ENCODE assay signal across 8 cellular contexts in the genomic region with DNA sequence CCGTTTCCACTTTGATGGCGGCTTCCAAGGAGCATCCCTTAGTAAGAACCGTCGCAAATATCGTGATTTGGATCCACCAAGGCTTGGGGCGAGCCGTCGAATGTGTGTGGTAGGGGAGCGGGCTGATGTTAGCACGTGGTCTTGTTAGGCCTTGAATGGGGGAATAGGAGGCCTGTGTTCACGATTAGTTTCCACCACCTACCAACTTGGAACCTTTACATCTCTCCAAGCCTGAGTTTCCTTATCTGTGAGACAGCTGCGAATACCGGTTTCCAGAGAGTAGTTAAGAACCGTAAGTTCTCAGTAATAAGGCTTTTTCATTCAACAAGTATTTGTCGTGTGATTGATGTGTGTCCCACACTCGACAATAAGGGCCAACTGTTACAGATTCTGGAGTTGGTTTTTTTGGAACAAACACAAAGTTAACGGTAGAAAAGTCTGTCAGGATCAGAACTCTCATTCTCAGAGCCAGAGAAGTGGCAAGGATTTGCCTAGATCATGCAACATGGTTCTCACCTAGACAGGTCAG. TPM values are rescaled to one million over a fixed set of nuclear protein-coding genes. Genes with fewer than 3 reads are reported as not detected.
A peak's percentile ranks its signal among the peaks of the same experiment; 100 is the strongest.
DNase-seq lines count a peak whose midpoint lies in the region; ATAC-seq and TF ChIP-seq lines count a peak whose summit lies in the region.

No MANE protein-coding gene starts in this region.

- CTCF ChIA-PET in HEK293 (lab: Yijun Ruan, JAX): no interaction called here

- peak; percentile 16 for ATAC-seq in left colon
- no peak for ATAC-seq in thoracic aorta (ENCODE audit: insufficient number of reproducible peaks, low FRiP score, low read depth)
- ATAC-seq in GM19467 (IDR thresholded peaks at IDR 0.05; ENCODE audit: unreplicated experiment): no peak

- intact Hi-C loops in left colon (cut with DNase I, micrococcal nuclease): no loop called here

- DNase-seq in AG08396 (ENCODE audit: low spot score) (peak; percentile 20), adipocyte (ENCODE audit: low read depth) (no peak), left colon (no peak), thoracic aorta (ENCODE audit: low spot score) (no peak), putamen (ENCODE audit: low spot score) (no peak), NCI-H1105 (lab: John Stamatoyannopoulos, UW) (no peak)

- TF ChIP-seq CTCF in HEK293 (tag by site-specific recombination; IDR thresholded peaks at IDR 0.05) (no peak), thoracic aorta (IDR thresholded peaks at IDR 0.05) (no peak)

- H3K27me3 ChIP-seq in adipocyte (replicated peaks; ENCODE audit: control insufficient read depth, insufficient read depth, low read length) (no peaks in the 10 kb centered on the region), thoracic aorta (replicated peaks; ENCODE audit: insufficient read depth) (no peaks in the 10 kb centered on the region)

- H3K36me3 ChIP-seq in HEK293 (ENCODE audit: control insufficient read depth in 2 of 2, insufficient read depth in 1 of 2, low read length in 2 of 2): peaks cover 37 to 45% of the 10 kb centered on the region in 2 experiments; a peak in 2 of 3 replicates
- peaks cover 31% of the 10 kb centered on the region for H3K36me3 ChIP-seq in adipocyte (ENCODE audit: control insufficient read depth, insufficient read depth, low read length, severe bottlenecking)
- peaks cover 21% of the 10 kb centered on the region for H3K36me3 ChIP-seq in thoracic aorta

- H3K9ac ChIP-seq in adipocyte (ENCODE audit: low read length): peak overlapping the region; percentile 96

- H3K27ac ChIP-seq in HEK293 (ENCODE audit: extremely low read depth, low read depth, low read length) (peak overlapping the region; percentile 67), thoracic aorta (peak overlapping the region; percentile 49 to 81)

- H3K4me3 ChIP-seq in HEK293 (ENCODE audit: low read depth, low read length) (peak overlapping the region; percentile 97), adipocyte (ENCODE audit: low read length) (peak overlapping the region; percentile 93), thoracic aorta (peak overlapping the region; percentile 73)

- POLR2A ChIA-PET in HEK293 (lab: Yijun Ruan, JAX): interaction anchor here (0.7 to 1.4 kb wide), 4 partner anchors 9 to 623 kb away, joined by 3 to 8 read pairs (median 5); a partner anchor contains a TSS

- peaks cover 7% of the 10 kb centered on the region for H3K4me1 ChIP-seq in HEK293 (ENCODE audit: control insufficient read depth, insufficient read depth, low read length)
- peaks cover 18% of the 10 kb centered on the region for H3K4me1 ChIP-seq in adipocyte (ENCODE audit: control insufficient read depth, insufficient read depth, low read length)
- peaks cover 6 to 17% of the 10 kb centered on the region in 2 donors for H3K4me1 ChIP-seq in thoracic aorta (ENCODE audit: control insufficient read depth in 1 of 2, low read depth in 2 of 2)

- H3K9me3 ChIP-seq in HEK293 (ENCODE audit: control insufficient read depth, insufficient read depth, low read depth, low read length) (no peaks in the 10 kb centered on the region), adipocyte (ENCODE audit: control insufficient read depth, low read length) (no peaks in the 10 kb centered on the region), thoracic aorta (no peaks in the 10 kb centered on the region)

TF ChIP-seq in HEK293, 187 proteins besides CTCF, POLR2A, EP300 and RAD21:
- TF ChIP-seq SCRT2 (tag by site-specific recombination; IDR thresholded peaks at IDR 0.05): peak; percentile 93
- 0 out of 2 replicates have a peak, but pooled peaks have one; percentile 16 for TF ChIP-seq SCRT1 (tag by site-specific recombination; IDR thresholded peaks at IDR 0.05; ENCODE audit: borderline replicate concordance)
- TF ChIP-seq GFI1B (tag by site-specific recombination; IDR thresholded peaks at IDR 0.05): no peak
- TF ChIP-seq ZBTB20 (tag by site-specific recombination; IDR thresholded peaks at IDR 0.05): peak; percentile 9; the same call in 1 of the 2 replicates
- TF ChIP-seq, protein P1, sequence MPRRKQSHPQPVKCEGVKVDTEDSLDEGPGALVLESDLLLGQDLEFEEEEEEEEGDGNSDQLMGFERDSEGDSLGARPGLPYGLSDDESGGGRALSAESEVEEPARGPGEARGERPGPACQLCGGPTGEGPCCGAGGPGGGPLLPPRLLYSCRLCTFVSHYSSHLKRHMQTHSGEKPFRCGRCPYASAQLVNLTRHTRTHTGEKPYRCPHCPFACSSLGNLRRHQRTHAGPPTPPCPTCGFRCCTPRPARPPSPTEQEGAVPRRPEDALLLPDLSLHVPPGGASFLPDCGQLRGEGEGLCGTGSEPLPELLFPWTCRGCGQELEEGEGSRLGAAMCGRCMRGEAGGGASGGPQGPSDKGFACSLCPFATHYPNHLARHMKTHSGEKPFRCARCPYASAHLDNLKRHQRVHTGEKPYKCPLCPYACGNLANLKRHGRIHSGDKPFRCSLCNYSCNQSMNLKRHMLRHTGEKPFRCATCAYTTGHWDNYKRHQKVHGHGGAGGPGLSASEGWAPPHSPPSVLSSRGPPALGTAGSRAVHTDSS (tag by site-specific recombination; IDR thresholded peaks at IDR 0.05): no peak

RNA-seq across cellular contexts. Expression of a gene that starts 0.7 kb away (rescaled TPM):
- 10 to 100 TPM; 39.4 to 40.3 TPM for total RNA-seq in left colon
- 10 to 100 TPM; 36.8 to 56.4 TPM for total RNA-seq in thoracic aorta

RNA-seq across cellular contexts. Expression of a gene that starts 8.5 kb away (rescaled TPM):
- total RNA-seq in left colon (under 1 TPM; 0.31 to 0.34 TPM), thoracic aorta (not detected)

RNA-seq across cellular contexts. Expression of a gene that starts 22.0 kb away (rescaled TPM):
- 10 to 100 TPM; 12.3 to 15.2 TPM for total RNA-seq in left colon
- 10 to 100 TPM; 10.3 to 11.8 TPM for total RNA-seq in thoracic aorta

RNA-seq across cellular contexts. Expression of a gene that starts 32.2 kb away (rescaled TPM):
- total RNA-seq in left colon (10 to 100 TPM; 33.8 to 38.8 TPM), thoracic aorta (10 to 100 TPM in 1 of 2 donors, 1 to 10 TPM in 1; 8.8 to 15.0 TPM)

RNA-seq across cellular contexts. Expression of a gene that starts 38.0 kb away (rescaled TPM):
- total RNA-seq in left colon: 10 to 100 TPM; 24.7 to 25.6 TPM
- total RNA-seq in thoracic aorta: not detected
